In genomic region chrX:149512225-149512885, GRCh38 we compare ENCODE assay signal across 8 cellular contexts. TPM values are rescaled to one million over a fixed set of nuclear protein-coding genes. Genes with fewer than 3 reads are reported as not detected.
DNase-seq lines count a peak whose midpoint lies in the region; ATAC-seq and TF ChIP-seq lines count a peak whose summit lies in the region.

No MANE protein-coding gene starts in this region.

- H2BK12ac ChIP-seq in trophoblast cell (ENCODE audit: low read length) = peak overlapping the region; percentile 76

- peak overlapping the region; percentile 41 for H2BK120ac ChIP-seq in trophoblast cell (ENCODE audit: insufficient read depth, low read length, poor library complexity)

- no TSS peak for BruUV-seq in OCI-LY7 (replicated peaks; lab: Mats Ljungman, UMichigan)

- H3K14ac ChIP-seq in trophoblast cell (ENCODE audit: low read length) = peak overlapping the region; percentile 51

- H3K36me3 Mint-ChIP-seq in activated T-helper 17 cell treated with anti-CD3 and anti-CD28 coated beads, Interleukin-2, amount 50 U/mL, for 72 hours (ENCODE audit: low read depth) = no peaks in the 10 kb centered on the region

- no peak overlapping the region for H3K4me2 ChIP-seq in OCI-LY7 (ENCODE audit: low read length)
- H3K4me2 ChIP-seq in trophoblast cell (ENCODE audit: low read length) = no peak overlapping the region

- H3K27ac ChIP-seq in OCI-LY7 (ENCODE audit: low read depth, low read length, poor library complexity, severe bottlenecking) (no peak overlapping the region), foreskin keratinocyte (no peak overlapping the region), trophoblast cell (ENCODE audit: low read depth, low read length) (peak overlapping the region; percentile 58)

- no peak overlapping the region for H2AFZ ChIP-seq in OCI-LY7 (ENCODE audit: low read length)
- H2AFZ ChIP-seq in trophoblast cell (ENCODE audit: insufficient read depth, low read length, poor library complexity) = no peak overlapping the region

- no peak overlapping the region for H4K12ac ChIP-seq in trophoblast cell (ENCODE audit: low read depth, low read length)

- H3K4me3 ChIP-seq in OCI-LY7 (ENCODE audit: low read depth, low read length, poor library complexity, severe bottlenecking) (no peak overlapping the region), trophoblast cell (ENCODE audit: low read depth, low read length) (no peak overlapping the region)

- TF ChIP-seq CTCF in OCI-LY7 (conservative IDR thresholded peaks at IDR 0.05; ENCODE audit: low read length) (peak; percentile 71), foreskin keratinocyte (conservative IDR thresholded peaks at IDR 0.05) (peak; percentile 66)

- H4K8ac ChIP-seq in trophoblast cell (ENCODE audit: low read depth, low read length) = peak overlapping the region; percentile 11

- H3K4ac ChIP-seq in trophoblast cell (ENCODE audit: low read depth, low read length) = no peak overlapping the region

- H2BK5ac ChIP-seq in trophoblast cell (ENCODE audit: low read depth, low read length, poor library complexity) = peak overlapping the region; percentile 9

- no peaks in the 10 kb centered on the region for H3K9me2 ChIP-seq in OCI-LY7 (ENCODE audit: insufficient read depth, low read length)

- no CpG with 5 or more reads among the region's 4 CpGs for WGBS in trophoblast cell (ENCODE audit: extremely low coverage, insufficient coverage, insufficient read length)

- H3K9me3 ChIP-seq in OCI-LY7 (ENCODE audit: low read length) (no peaks in the 10 kb centered on the region), trophoblast cell (ENCODE audit: insufficient read depth, low read depth, low read length) (no peaks in the 10 kb centered on the region)

- H4K20me1 ChIP-seq in OCI-LY7 (ENCODE audit: insufficient read depth, low read length) = no peaks in the 10 kb centered on the region

- H3K27me3 ChIP-seq in foreskin keratinocyte = no peaks in the 10 kb centered on the region
- H3K27me3 ChIP-seq in trophoblast cell (ENCODE audit: insufficient read depth, low read length) = no peaks in the 10 kb centered on the region

- POLR2A ChIA-PET in OCI-LY7 (lab: Charles Lee) = interaction anchor here (0.8 kb wide), 2 partner anchors 10 to 28 kb away, joined by 4 read pairs; no protein-coding TSS in a partner anchor

- H3K9ac ChIP-seq in trophoblast cell (ENCODE audit: low read length) = no peak overlapping the region

- ATAC-seq in GM19438 (IDR thresholded peaks at IDR 0.05; ENCODE audit: low read depth, unreplicated experiment) (peak; percentile 88), HG03442 (IDR thresholded peaks at IDR 0.05; ENCODE audit: unreplicated experiment) (peak; percentile 84), foreskin keratinocyte (peak; percentile 70)
- peak; percentile 81 for ATAC-seq in activated T-helper 17 cell treated with anti-CD3 and anti-CD28 coated beads, Interleukin-2, amount 50 U/mL, for 72 hours (replicated peaks)

- peaks cover 2% of the 10 kb centered on the region for H3K4me1 ChIP-seq in OCI-LY7 (ENCODE audit: insufficient read depth, low read length, poor library complexity, severe bottlenecking)
- no peaks in the 10 kb centered on the region for H3K4me1 ChIP-seq in foreskin keratinocyte
- H3K4me1 ChIP-seq in trophoblast cell (ENCODE audit: control insufficient read depth in 1 of 2, insufficient read depth in 2 of 2, low read length in 2 of 2) = peaks cover 10 to 22% of the 10 kb centered on the region in 2 experiments

- no peak overlapping the region for H3K4me3 Mint-ChIP-seq in activated T-helper 17 cell treated with anti-CD3 and anti-CD28 coated beads, Interleukin-2, amount 50 U/mL, for 72 hours

- DNase-seq in D341Med (ENCODE audit: low spot score) (peak; percentile 64), OCI-LY7 (ENCODE audit: low spot score) (peak; percentile 55), foreskin keratinocyte (peak in 1 of 2 donors; percentile 24), trophoblast cell (peak; percentile 61 to 74), mesenteric fat pad (ENCODE audit: low spot score) (no peak)

- no peaks in the 10 kb centered on the region for H3K79me1 ChIP-seq in trophoblast cell (ENCODE audit: low read length)

- H3K23ac ChIP-seq in trophoblast cell (ENCODE audit: low read length) = no peak overlapping the region

- peaks cover 4% of the 10 kb centered on the region for H3K4me1 Mint-ChIP-seq in activated T-helper 17 cell treated with anti-CD3 and anti-CD28 coated beads, Interleukin-2, amount 50 U/mL, for 72 hours

- H4K91ac ChIP-seq in trophoblast cell (ENCODE audit: low read depth, low read length) = peak overlapping the region; percentile 28

- no peaks in the 10 kb centered on the region for H3K9me3 Mint-ChIP-seq in activated T-helper 17 cell treated with anti-CD3 and anti-CD28 coated beads, Interleukin-2, amount 50 U/mL, for 72 hours

- H3K36me3 ChIP-seq in OCI-LY7 (ENCODE audit: insufficient read depth, low read length) = no peaks in the 10 kb centered on the region
- H3K36me3 ChIP-seq in trophoblast cell (ENCODE audit: control insufficient read depth in 1 of 2, insufficient read depth in 2 of 2, low read length in 2 of 2) = no peaks in the 10 kb centered on the region

- H2AK5ac ChIP-seq in trophoblast cell (ENCODE audit: low read length) = no peak overlapping the region

- H3K79me2 ChIP-seq in OCI-LY7 (ENCODE audit: insufficient read depth, low read depth, low read length) = no peaks in the 10 kb centered on the region
- H3K79me2 ChIP-seq in trophoblast cell (ENCODE audit: control insufficient read depth, insufficient read depth, low read length, poor library complexity) = no peaks in the 10 kb centered on the region

- intact Hi-C loops in OCI-LY7 (cut with micrococcal nuclease; ENCODE audit: unreplicated experiment) = no loop called here

- CTCF ChIA-PET in OCI-LY7 (lab: Charles Lee; ENCODE audit: unreplicated experiment) = no interaction called here

- H3K27me3 Mint-ChIP-seq in activated T-helper 17 cell treated with anti-CD3 and anti-CD28 coated beads, Interleukin-2, amount 50 U/mL, for 72 hours = no peaks in the 10 kb centered on the region

- H3K18ac ChIP-seq in trophoblast cell (ENCODE audit: low read length) = no peak overlapping the region

- H3K27ac Mint-ChIP-seq in activated T-helper 17 cell treated with anti-CD3 and anti-CD28 coated beads, Interleukin-2, amount 50 U/mL, for 72 hours = no peak overlapping the region

RNA-seq across cellular contexts. Expression of gene IDS, which starts 7.2 kb away (rescaled TPM):
- total RNA-seq in OCI-LY7 (2014; rRNA removed; shearing (Covaris generic)) = 25.6 and 44.0 TPM in 2 replicates
- total RNA-seq in OCI-LY7 (2022) (65.8 and 71.7 TPM in 2 replicates), foreskin keratinocyte (44.3 and 50.9 TPM in 2 replicates), mesenteric fat pad (63.8 TPM)
- total RNA-seq in activated T-helper 17 cell treated with anti-CD3 and anti-CD28 coated beads, Interleukin-2, amount 50 U/mL, for 72 hours = 100 to 1,000 TPM in 1 of 2 donors, 10 to 100 TPM in 1; 91.4 to 127 TPM
- polyA plus RNA-seq in foreskin keratinocyte = 18.5 and 19.1 TPM in 2 replicates
- polyA plus RNA-seq in trophoblast cell (2013) = 72.3 and 73.8 TPM in 2 replicates

RNA-seq across cellular contexts. Expression of gene EOLA1, which starts 28.5 kb away (rescaled TPM):
- 13.0 and 19.2 TPM in 2 replicates for total RNA-seq in OCI-LY7 (2014; rRNA removed; shearing (Covaris generic))
- total RNA-seq in OCI-LY7 (2022) (21.2 and 22.9 TPM in 2 replicates), foreskin keratinocyte (10.5 and 11.4 TPM in 2 replicates), mesenteric fat pad (19.8 TPM)
- 10 to 100 TPM; 42.7 to 53.2 TPM for total RNA-seq in activated T-helper 17 cell treated with anti-CD3 and anti-CD28 coated beads, Interleukin-2, amount 50 U/mL, for 72 hours
- polyA plus RNA-seq in foreskin keratinocyte = 11.5 and 12.6 TPM in 2 replicates
- polyA plus RNA-seq in trophoblast cell (2013) = 6.6 and 7.0 TPM in 2 replicates

RNA-seq across cellular contexts. Expression of gene HSFX3, which starts 37.4 kb away (rescaled TPM):
- total RNA-seq in OCI-LY7 (2014; rRNA removed; shearing (Covaris generic)) = not detected in 2 replicates
- total RNA-seq in OCI-LY7 (2022) = not detected in 2 replicates
- not detected for total RNA-seq in activated T-helper 17 cell treated with anti-CD3 and anti-CD28 coated beads, Interleukin-2, amount 50 U/mL, for 72 hours
- not detected in 2 replicates for total RNA-seq in foreskin keratinocyte
- polyA plus RNA-seq in foreskin keratinocyte = not detected in 2 replicates
- polyA plus RNA-seq in trophoblast cell (2013) = not detected in 2 replicates
- total RNA-seq in mesenteric fat pad = not detected
